In the genomic region with DNA sequence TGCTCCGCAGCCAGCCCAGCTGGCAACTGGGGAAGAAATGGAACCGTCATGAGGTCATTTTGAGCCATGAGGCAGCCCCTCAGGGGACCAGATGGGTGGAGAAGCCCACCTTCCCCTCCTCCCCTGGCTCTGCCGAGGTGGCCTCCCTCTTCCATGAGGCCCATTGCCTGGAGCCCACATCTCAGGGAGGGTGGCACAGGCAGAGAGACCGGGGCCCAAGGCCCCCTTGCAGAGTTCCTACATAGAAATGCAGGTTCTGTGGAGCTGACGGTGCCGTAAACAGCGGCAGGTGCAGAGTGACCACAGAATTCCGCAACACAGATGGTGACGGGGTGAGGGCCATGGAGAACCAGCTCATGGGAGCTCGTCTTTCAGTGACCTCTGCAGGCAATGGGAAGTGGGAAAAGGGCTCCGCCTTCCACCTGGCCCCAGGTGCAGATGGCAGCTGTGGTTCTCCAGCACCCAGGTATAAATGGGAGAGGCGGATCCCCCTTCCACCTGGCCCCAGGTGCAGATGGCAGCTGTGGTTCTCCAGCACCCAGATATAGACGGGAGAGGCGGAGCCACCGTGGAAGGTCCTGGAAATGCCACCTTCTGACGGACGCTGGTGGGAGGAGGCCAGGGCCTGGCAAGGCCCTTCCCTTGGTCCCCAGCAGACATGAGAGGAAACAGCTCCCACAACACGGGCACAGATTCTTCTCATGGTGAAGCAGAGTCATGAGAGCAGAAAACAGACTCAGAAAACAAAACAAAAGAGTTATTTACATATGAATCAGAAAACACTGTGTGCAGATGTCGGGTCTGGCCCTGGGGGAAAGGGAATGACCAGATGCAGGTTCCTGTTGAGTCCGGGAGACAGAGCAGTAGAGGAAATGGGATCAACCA, we compare ENCODE assay signal across 1 cellular context.
TF ChIP-seq lines count a peak whose summit lies in the region.

No MANE protein-coding gene starts in this region.

TF ChIP-seq in GM23338, 12 proteins besides CTCF, POLR2A, EP300 and RAD21:
- TF ChIP-seq, protein P1, sequence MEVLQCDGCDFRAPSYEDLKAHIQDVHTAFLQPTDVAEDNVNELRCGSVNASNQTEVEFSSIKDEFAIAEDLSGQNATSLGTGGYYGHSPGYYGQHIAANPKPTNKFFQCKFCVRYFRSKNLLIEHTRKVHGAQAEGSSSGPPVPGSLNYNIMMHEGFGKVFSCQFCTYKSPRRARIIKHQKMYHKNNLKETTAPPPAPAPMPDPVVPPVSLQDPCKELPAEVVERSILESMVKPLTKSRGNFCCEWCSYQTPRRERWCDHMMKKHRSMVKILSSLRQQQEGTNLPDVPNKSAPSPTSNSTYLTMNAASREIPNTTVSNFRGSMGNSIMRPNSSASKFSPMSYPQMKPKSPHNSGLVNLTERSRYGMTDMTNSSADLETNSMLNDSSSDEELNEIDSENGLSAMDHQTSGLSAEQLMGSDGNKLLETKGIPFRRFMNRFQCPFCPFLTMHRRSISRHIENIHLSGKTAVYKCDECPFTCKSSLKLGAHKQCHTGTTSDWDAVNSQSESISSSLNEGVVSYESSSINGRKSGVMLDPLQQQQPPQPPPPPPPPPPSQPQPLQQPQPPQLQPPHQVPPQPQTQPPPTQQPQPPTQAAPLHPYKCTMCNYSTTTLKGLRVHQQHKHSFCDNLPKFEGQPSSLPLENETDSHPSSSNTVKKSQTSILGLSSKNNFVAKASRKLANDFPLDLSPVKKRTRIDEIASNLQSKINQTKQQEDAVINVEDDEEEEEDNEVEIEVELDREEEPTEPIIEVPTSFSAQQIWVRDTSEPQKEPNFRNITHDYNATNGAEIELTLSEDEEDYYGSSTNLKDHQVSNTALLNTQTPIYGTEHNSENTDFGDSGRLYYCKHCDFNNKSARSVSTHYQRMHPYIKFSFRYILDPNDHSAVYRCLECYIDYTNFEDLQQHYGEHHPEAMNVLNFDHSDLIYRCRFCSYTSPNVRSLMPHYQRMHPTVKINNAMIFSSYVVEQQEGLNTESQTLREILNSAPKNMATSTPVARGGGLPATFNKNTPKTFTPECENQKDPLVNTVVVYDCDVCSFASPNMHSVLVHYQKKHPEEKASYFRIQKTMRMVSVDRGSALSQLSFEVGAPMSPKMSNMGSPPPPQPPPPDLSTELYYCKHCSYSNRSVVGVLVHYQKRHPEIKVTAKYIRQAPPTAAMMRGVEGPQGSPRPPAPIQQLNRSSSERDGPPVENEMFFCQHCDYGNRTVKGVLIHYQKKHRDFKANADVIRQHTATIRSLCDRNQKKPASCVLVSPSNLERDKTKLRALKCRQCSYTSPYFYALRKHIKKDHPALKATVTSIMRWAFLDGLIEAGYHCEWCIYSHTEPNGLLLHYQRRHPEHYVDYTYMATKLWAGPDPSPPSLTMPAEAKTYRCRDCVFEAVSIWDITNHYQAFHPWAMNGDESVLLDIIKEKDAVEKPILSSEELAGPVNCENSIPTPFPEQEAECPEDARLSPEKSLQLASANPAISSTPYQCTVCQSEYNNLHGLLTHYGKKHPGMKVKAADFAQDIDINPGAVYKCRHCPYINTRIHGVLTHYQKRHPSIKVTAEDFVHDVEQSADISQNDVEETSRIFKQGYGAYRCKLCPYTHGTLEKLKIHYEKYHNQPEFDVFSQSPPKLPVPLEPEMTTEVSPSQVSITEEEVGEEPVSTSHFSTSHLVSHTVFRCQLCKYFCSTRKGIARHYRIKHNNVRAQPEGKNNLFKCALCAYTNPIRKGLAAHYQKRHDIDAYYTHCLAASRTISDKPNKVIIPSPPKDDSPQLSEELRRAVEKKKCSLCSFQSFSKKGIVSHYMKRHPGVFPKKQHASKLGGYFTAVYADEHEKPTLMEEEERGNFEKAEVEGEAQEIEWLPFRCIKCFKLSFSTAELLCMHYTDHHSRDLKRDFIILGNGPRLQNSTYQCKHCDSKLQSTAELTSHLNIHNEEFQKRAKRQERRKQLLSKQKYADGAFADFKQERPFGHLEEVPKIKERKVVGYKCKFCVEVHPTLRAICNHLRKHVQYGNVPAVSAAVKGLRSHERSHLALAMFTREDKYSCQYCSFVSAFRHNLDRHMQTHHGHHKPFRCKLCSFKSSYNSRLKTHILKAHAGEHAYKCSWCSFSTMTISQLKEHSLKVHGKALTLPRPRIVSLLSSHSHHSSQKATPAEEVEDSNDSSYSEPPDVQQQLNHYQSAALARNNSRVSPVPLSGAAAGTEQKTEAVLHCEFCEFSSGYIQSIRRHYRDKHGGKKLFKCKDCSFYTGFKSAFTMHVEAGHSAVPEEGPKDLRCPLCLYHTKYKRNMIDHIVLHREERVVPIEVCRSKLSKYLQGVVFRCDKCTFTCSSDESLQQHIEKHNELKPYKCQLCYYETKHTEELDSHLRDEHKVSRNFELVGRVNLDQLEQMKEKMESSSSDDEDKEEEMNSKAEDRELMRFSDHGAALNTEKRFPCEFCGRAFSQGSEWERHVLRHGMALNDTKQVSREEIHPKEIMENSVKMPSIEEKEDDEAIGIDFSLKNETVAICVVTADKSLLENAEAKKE (CRISPR knock-in tag; IDR thresholded peaks at IDR 0.05) = no peak
- no peak for TF ChIP-seq POLR2AphosphoS5 (IDR thresholded peaks at IDR 0.05; ENCODE audit: low read depth)
- TF ChIP-seq STAT1 (IDR thresholded peaks at IDR 0.05; ENCODE audit: unreplicated experiment) = no peak
- TF ChIP-seq ZNF331 (CRISPR knock-in tag; IDR thresholded peaks at IDR 0.05; ENCODE audit: low read depth) = no peak
- no peak for TF ChIP-seq NANOG (IDR thresholded peaks at IDR 0.05; ENCODE audit: borderline replicate concordance)
- no peak for TF ChIP-seq EZH2 (IDR thresholded peaks at IDR 0.05; ENCODE audit: low read depth, unreplicated experiment)
- no peak for TF ChIP-seq EZH2phosphoT487 (IDR thresholded peaks at IDR 0.05; ENCODE audit: unreplicated experiment)
- TF ChIP-seq, protein P2, sequence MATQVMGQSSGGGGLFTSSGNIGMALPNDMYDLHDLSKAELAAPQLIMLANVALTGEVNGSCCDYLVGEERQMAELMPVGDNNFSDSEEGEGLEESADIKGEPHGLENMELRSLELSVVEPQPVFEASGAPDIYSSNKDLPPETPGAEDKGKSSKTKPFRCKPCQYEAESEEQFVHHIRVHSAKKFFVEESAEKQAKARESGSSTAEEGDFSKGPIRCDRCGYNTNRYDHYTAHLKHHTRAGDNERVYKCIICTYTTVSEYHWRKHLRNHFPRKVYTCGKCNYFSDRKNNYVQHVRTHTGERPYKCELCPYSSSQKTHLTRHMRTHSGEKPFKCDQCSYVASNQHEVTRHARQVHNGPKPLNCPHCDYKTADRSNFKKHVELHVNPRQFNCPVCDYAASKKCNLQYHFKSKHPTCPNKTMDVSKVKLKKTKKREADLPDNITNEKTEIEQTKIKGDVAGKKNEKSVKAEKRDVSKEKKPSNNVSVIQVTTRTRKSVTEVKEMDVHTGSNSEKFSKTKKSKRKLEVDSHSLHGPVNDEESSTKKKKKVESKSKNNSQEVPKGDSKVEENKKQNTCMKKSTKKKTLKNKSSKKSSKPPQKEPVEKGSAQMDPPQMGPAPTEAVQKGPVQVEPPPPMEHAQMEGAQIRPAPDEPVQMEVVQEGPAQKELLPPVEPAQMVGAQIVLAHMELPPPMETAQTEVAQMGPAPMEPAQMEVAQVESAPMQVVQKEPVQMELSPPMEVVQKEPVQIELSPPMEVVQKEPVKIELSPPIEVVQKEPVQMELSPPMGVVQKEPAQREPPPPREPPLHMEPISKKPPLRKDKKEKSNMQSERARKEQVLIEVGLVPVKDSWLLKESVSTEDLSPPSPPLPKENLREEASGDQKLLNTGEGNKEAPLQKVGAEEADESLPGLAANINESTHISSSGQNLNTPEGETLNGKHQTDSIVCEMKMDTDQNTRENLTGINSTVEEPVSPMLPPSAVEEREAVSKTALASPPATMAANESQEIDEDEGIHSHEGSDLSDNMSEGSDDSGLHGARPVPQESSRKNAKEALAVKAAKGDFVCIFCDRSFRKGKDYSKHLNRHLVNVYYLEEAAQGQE (IDR thresholded peaks at IDR 0.05; ENCODE audit: unreplicated experiment) = no peak
- TF ChIP-seq ZNF114 (CRISPR knock-in tag; IDR thresholded peaks at IDR 0.05) = no peak
- no peak for TF ChIP-seq CREB1 (CRISPR knock-in tag; IDR thresholded peaks at IDR 0.05; ENCODE audit: low read depth)
- TF ChIP-seq JUNB (IDR thresholded peaks at IDR 0.05; ENCODE audit: unreplicated experiment) = no peak
- TF ChIP-seq, protein P3, sequence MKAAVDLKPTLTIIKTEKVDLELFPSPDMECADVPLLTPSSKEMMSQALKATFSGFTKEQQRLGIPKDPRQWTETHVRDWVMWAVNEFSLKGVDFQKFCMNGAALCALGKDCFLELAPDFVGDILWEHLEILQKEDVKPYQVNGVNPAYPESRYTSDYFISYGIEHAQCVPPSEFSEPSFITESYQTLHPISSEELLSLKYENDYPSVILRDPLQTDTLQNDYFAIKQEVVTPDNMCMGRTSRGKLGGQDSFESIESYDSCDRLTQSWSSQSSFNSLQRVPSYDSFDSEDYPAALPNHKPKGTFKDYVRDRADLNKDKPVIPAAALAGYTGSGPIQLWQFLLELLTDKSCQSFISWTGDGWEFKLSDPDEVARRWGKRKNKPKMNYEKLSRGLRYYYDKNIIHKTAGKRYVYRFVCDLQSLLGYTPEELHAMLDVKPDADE (IDR thresholded peaks at IDR 0.05) = no peak
